18 cellular contexts compared by ENCODE assay signal in genomic region chr22:17665248-17665647, GRCh38. TPM values are rescaled to one million over a fixed set of nuclear protein-coding genes. Genes with fewer than 3 reads are reported as not detected.
DNase-seq lines count a peak whose midpoint lies in the region; ATAC-seq and TF ChIP-seq lines count a peak whose summit lies in the region.
"Had no signal": no experiment of that assay in that cellular context is flagged by ENCODE, and none has a peak within 500 bp of the region (broad histone marks: within the 10 kb centered on the region; RNA-seq: fewer than 3 reads in every experiment).

No MANE protein-coding gene starts in this region.

- intact Hi-C loops in natural killer cell (cut with micrococcal nuclease) = no loop called here

- peaks cover 0 to 2% (median 0%) of the 10 kb centered on the region in 5 donors for H3K9me3 ChIP-seq in subcutaneous abdominal adipose tissue (ENCODE audit: control insufficient read depth in 5 of 5, low read length in 5 of 5)
- no peaks in the 10 kb centered on the region for H3K9me3 ChIP-seq in CD8-positive, alpha-beta memory T cell (ENCODE audit: low read length)

- H3K4me3 Mint-ChIP-seq in natural killer cell (no peak overlapping the region), memory B cell (no peak overlapping the region)
- no peak overlapping the region for H3K4me3 Mint-ChIP-seq in natural killer cell treated with Interleukin-12 subunit alpha and Interleukin-12 subunit beta and Interleukin-15 and Interleukin-18, amount 100 ng/mL, for 72 hours
- no peak overlapping the region for H3K4me3 Mint-ChIP-seq in CD8-positive, alpha-beta memory T cell
- H3K4me3 Mint-ChIP-seq: B cell, GM23338, HFFc6 had no signal

- H3K36me3 Mint-ChIP-seq in natural killer cell (no peaks in the 10 kb centered on the region), memory B cell (peaks cover 38% of the 10 kb centered on the region)
- H3K36me3 Mint-ChIP-seq in natural killer cell treated with Interleukin-12 subunit alpha and Interleukin-12 subunit beta and Interleukin-15 and Interleukin-18, amount 100 ng/mL, for 72 hours = peaks cover 7% of the 10 kb centered on the region
- H3K36me3 Mint-ChIP-seq in CD8-positive, alpha-beta memory T cell = peaks cover 13 to 55% (median 24%) of the 10 kb centered on the region in 3 donors

- H3K27me3 ChIP-seq in HL-60 (ENCODE audit: insufficient read depth, poor library complexity, severe bottlenecking) (no peaks in the 10 kb centered on the region), subcutaneous abdominal adipose tissue (ENCODE audit: control insufficient read depth in 5 of 5, insufficient read depth in 4 of 5, low read length in 5 of 5) (no peaks in the 10 kb centered on the region)
- no peaks in the 10 kb centered on the region for H3K27me3 ChIP-seq in CD8-positive, alpha-beta memory T cell (ENCODE audit: insufficient read depth, low read length, poor library complexity, severe bottlenecking)
- H3K27me3 ChIP-seq: BLaER1 treated with 17β-estradiol and CSF1 and Interleukin-3, amounts not matched to agents 10 nM and 100 nM had no signal

- H3K27ac ChIP-seq in HL-60 (replicated peaks) (peak overlapping the region; percentile 56), subcutaneous abdominal adipose tissue (ENCODE audit: low read depth, low read length) (peak overlapping the region; percentile 15)
- no peak overlapping the region for H3K27ac ChIP-seq in CD8-positive, alpha-beta memory T cell (ENCODE audit: low read depth, low read length)
- H3K27ac ChIP-seq: BLaER1 treated with 17β-estradiol and CSF1 and Interleukin-3, amounts not matched to agents 10 nM and 100 nM; KMS-11 had no signal

- H3K9me3 Mint-ChIP-seq in natural killer cell (no peaks in the 10 kb centered on the region), memory B cell (peaks cover 5% of the 10 kb centered on the region)
- no peaks in the 10 kb centered on the region for H3K9me3 Mint-ChIP-seq in natural killer cell treated with Interleukin-12 subunit alpha and Interleukin-12 subunit beta and Interleukin-15 and Interleukin-18, amount 100 ng/mL, for 72 hours
- H3K9me3 Mint-ChIP-seq in CD8-positive, alpha-beta memory T cell = peaks cover 0 to 9% (median 0%) of the 10 kb centered on the region in 5 donors
- H3K9me3 Mint-ChIP-seq: HFFc6 had no signal

- peak overlapping the region; percentile 37 to 70 for H3K27ac Mint-ChIP-seq in natural killer cell
- no peak overlapping the region for H3K27ac Mint-ChIP-seq in natural killer cell treated with Interleukin-12 subunit alpha and Interleukin-12 subunit beta and Interleukin-15 and Interleukin-18, amount 100 ng/mL, for 72 hours
- peak overlapping the region; percentile 21 for H3K27ac Mint-ChIP-seq in memory B cell
- H3K27ac Mint-ChIP-seq in CD8-positive, alpha-beta memory T cell = peak overlapping the region in 1 of 8 donors; percentile 23
- H3K27ac Mint-ChIP-seq: B cell, GM23338, HFFc6 had no signal

- ATAC-seq in natural killer cell (no peak), memory B cell (ENCODE audit: low read depth) (no peak)
- ATAC-seq in natural killer cell treated with Interleukin-12 subunit alpha and Interleukin-12 subunit beta and Interleukin-15 and Interleukin-18, amount 100 ng/mL, for 72 hours = no peak
- ATAC-seq: GM23338 had no signal

- POLR2A ChIA-PET in CD8-positive, alpha-beta memory T cell (lab: Charles Lee) = no interaction called here

- CTCF ChIA-PET in CD8-positive, alpha-beta memory T cell (lab: Charles Lee) = no interaction called here

- DNase-seq in natural killer cell (no peak), HL-60 (ENCODE audit: low read depth in 1 of 2, low spot score in 1 of 2) (peak in 1 of 2 experiments; percentile 21), memory B cell (ENCODE audit: low spot score in 2 of 2) (no peak), iPS-NIHi7 (ENCODE audit: extremely low spot score) (no peak), nucleus accumbens (lab: John Stamatoyannopoulos, UW) (no peak)
- DNase-seq in natural killer cell treated with Interleukin-12 subunit alpha and Interleukin-12 subunit beta and Interleukin-15 and Interleukin-18, amount 100 ng/mL, for 72 hours (ENCODE audit: low spot score) = no peak
- DNase-seq in CD8-positive, alpha-beta memory T cell = no peak
- DNase-seq: Caco-2, DMS153, DMS79, GDM1, HCEC 1CT, HFFc6 had no signal

- peaks cover 6 to 11% of the 10 kb centered on the region in 2 donors for H3K4me1 Mint-ChIP-seq in natural killer cell
- H3K4me1 Mint-ChIP-seq in natural killer cell treated with Interleukin-12 subunit alpha and Interleukin-12 subunit beta and Interleukin-15 and Interleukin-18, amount 100 ng/mL, for 72 hours (ENCODE audit: low read depth in 2 of 2) = peaks cover 4 to 8% of the 10 kb centered on the region in 2 donors
- H3K4me1 Mint-ChIP-seq in memory B cell = peaks cover 5% of the 10 kb centered on the region
- H3K4me1 Mint-ChIP-seq in CD8-positive, alpha-beta memory T cell = peaks cover 4 to 19% (median 15%) of the 10 kb centered on the region in 3 donors
- H3K4me1 Mint-ChIP-seq: GM23338 had no signal

- no peak overlapping the region for H3K4me3 ChIP-seq in HL-60 (replicated peaks; ENCODE audit: insufficient read depth, low read length)
- no peak overlapping the region for H3K4me3 ChIP-seq in subcutaneous abdominal adipose tissue (ENCODE audit: low read depth in 1 of 5, low read length in 5 of 5)
- H3K4me3 ChIP-seq in CD8-positive, alpha-beta memory T cell (ENCODE audit: low read length) = no peak overlapping the region
- H3K4me3 ChIP-seq: GM23338 had no signal

- H3K4me1 ChIP-seq in subcutaneous abdominal adipose tissue (ENCODE audit: control insufficient read depth in 5 of 5, insufficient read depth in 5 of 5, low read length in 5 of 5) = peaks cover 0 to 10% (median 0%) of the 10 kb centered on the region in 5 donors
- no peaks in the 10 kb centered on the region for H3K4me1 ChIP-seq in CD8-positive, alpha-beta memory T cell (ENCODE audit: insufficient read depth, low read length)
- H3K4me1 ChIP-seq: Caco-2 had no signal

- TF ChIP-seq CTCF in natural killer cell (IDR thresholded peaks at IDR 0.05) (no peak), HL-60 (IDR thresholded peaks at IDR 0.05; ENCODE audit: insufficient read depth, low read length) (no peak)

- H3K27me3 Mint-ChIP-seq in natural killer cell (ENCODE audit: low read depth in 2 of 2) (no peaks in the 10 kb centered on the region), memory B cell (no peaks in the 10 kb centered on the region)
- H3K27me3 Mint-ChIP-seq in natural killer cell treated with Interleukin-12 subunit alpha and Interleukin-12 subunit beta and Interleukin-15 and Interleukin-18, amount 100 ng/mL, for 72 hours = no peaks in the 10 kb centered on the region
- no peaks in the 10 kb centered on the region for H3K27me3 Mint-ChIP-seq in CD8-positive, alpha-beta memory T cell
- H3K27me3 Mint-ChIP-seq: B cell had no signal

- H3K9ac ChIP-seq in subcutaneous abdominal adipose tissue (ENCODE audit: low read length in 5 of 5) = no peak overlapping the region
- H3K9ac ChIP-seq: BLaER1 treated with 17β-estradiol and CSF1 and Interleukin-3, amounts not matched to agents 10 nM and 100 nM; KMS-11 had no signal

- H3K36me3 ChIP-seq in subcutaneous abdominal adipose tissue (ENCODE audit: control insufficient read depth in 5 of 5, insufficient read depth in 5 of 5, low read length in 5 of 5) = peaks cover 0 to 35% (median 14%) of the 10 kb centered on the region in 5 donors
- H3K36me3 ChIP-seq in CD8-positive, alpha-beta memory T cell (ENCODE audit: insufficient read depth, low read length) = peaks cover 8% of the 10 kb centered on the region

RNA-seq across cellular contexts. Expression of gene BCL2L13, which starts 26.7 kb away (rescaled TPM):
- 10 to 100 TPM; 19.1 to 28.7 (median 23.3) TPM for total RNA-seq in natural killer cell
- total RNA-seq in natural killer cell treated with Interleukin-12 subunit alpha and Interleukin-12 subunit beta and Interleukin-15 and Interleukin-18, amount 100 ng/mL, for 72 hours = 10 to 100 TPM; 37.4 to 38.2 TPM
- total RNA-seq in CD8-positive, alpha-beta memory T cell = 10 to 100 TPM; 39.8 to 40.1 TPM
- 41.1 TPM for polyA plus RNA-seq in CD8-positive, alpha-beta memory T cell

RNA-seq across cellular contexts. Expression of gene ATP6V1E1, which starts 36.7 kb away (rescaled TPM):
- total RNA-seq in natural killer cell = 10 to 100 TPM; 75.8 to 79.8 (median 76.4) TPM
- 100 to 1,000 TPM; 122 to 163 TPM for total RNA-seq in natural killer cell treated with Interleukin-12 subunit alpha and Interleukin-12 subunit beta and Interleukin-15 and Interleukin-18, amount 100 ng/mL, for 72 hours
- 10 to 100 TPM; 96.0 to 97.6 TPM for total RNA-seq in CD8-positive, alpha-beta memory T cell
- 119 TPM for polyA plus RNA-seq in CD8-positive, alpha-beta memory T cell

Comparison
In these comparisons a context has a peak if more than half of its experiments do, and no peak if none do; other contexts are left out.
1. H3K27ac Mint-ChIP-seq: peak in natural killer cell (2 of 2) and memory B cell (single experiment); none in natural killer cell treated with Interleukin-12 subunit alpha and Interleukin-12 subunit beta and Interleukin-15 and Interleukin-18, amount 100 ng/mL, for 72 hours (0 of 2).